ENCODE assay signal across 11 cellular contexts in genomic region chr17:48840441-48840840, GRCh38. TPM values are rescaled to one million over a fixed set of nuclear protein-coding genes. Genes with fewer than 3 reads are reported as not detected.
DNase-seq lines count a peak whose midpoint lies in the region; ATAC-seq and TF ChIP-seq lines count a peak whose summit lies in the region.
"Had no signal": no experiment of that assay in that cellular context is flagged by ENCODE, and none has a peak within 500 bp of the region (broad histone marks: within the 10 kb centered on the region; RNA-seq: fewer than 3 reads in every experiment).

No MANE protein-coding gene starts in this region.

- TF ChIP-seq POLR2A in body of pancreas (IDR thresholded peaks at IDR 0.05), result no peak

- WGBS in body of pancreas, 2 donors, result 75 to 78% methylated on average over 3 of the region's 3 CpGs

- H3K9me3 ChIP-seq in body of pancreas, result no peaks in the 10 kb centered on the region
- H3K9me3 ChIP-seq in thoracic aorta, result no peaks in the 10 kb centered on the region
- H3K9me3 ChIP-seq in BE2C, result no peaks in the 10 kb centered on the region

- H3K36me3 ChIP-seq in body of pancreas (replicated peaks in 1 of 2; ENCODE audit: insufficient read depth in 1 of 2, low read depth in 2 of 2) (peaks cover 0 to 7% of the 10 kb centered on the region in 2 donors), thoracic aorta (peaks cover 9% of the 10 kb centered on the region), BE2C (peaks cover 5% of the 10 kb centered on the region; the same call in 1 of the 2 replicates)

- H3K9me3 Mint-ChIP-seq in activated T-cell treated with anti-CD3 and anti-CD28 coated beads, Interleukin-2, amount 50 U/mL, for 72 hours, result no peaks in the 10 kb centered on the region
- H3K9me3 Mint-ChIP-seq in memory B cell, result no peaks in the 10 kb centered on the region
- H3K9me3 Mint-ChIP-seq: brain had no signal

- peaks cover 7% of the 10 kb centered on the region for H3K27me3 Mint-ChIP-seq in activated T-cell treated with anti-CD3 and anti-CD28 coated beads, Interleukin-2, amount 50 U/mL, for 72 hours (ENCODE audit: low read depth)
- H3K27me3 Mint-ChIP-seq in memory B cell, result no peaks in the 10 kb centered on the region
- H3K27me3 Mint-ChIP-seq: brain had no signal

- H3K27me3 ChIP-seq in body of pancreas (no peaks in the 10 kb centered on the region), thoracic aorta (replicated peaks; ENCODE audit: insufficient read depth) (no peaks in the 10 kb centered on the region), foreskin keratinocyte (no peaks in the 10 kb centered on the region), BE2C (no peaks in the 10 kb centered on the region)

- no peak for TF ChIP-seq CTCF in body of pancreas (IDR thresholded peaks at IDR 0.05)
- TF ChIP-seq CTCF in thoracic aorta (IDR thresholded peaks at IDR 0.05), result no peak
- no peak for TF ChIP-seq CTCF in foreskin keratinocyte (conservative IDR thresholded peaks at IDR 0.05)
- no peak for TF ChIP-seq CTCF in BE2C (IDR thresholded peaks at IDR 0.05; ENCODE audit: low read depth, low read length)

- no peak for ATAC-seq in activated T-cell treated with anti-CD3 and anti-CD28 coated beads, Interleukin-2, amount 50 U/mL, for 72 hours (replicated peaks in 1 of 2)
- ATAC-seq in body of pancreas (no peak), memory B cell (ENCODE audit: low read depth) (no peak), thoracic aorta (ENCODE audit: insufficient number of reproducible peaks, low FRiP score, low read depth) (no peak), foreskin keratinocyte (no peak)

- H3K27ac ChIP-seq in body of pancreas, result peak overlapping the region in 3 of 4 donors; percentile 32 to 83 (median 69)
- H3K27ac ChIP-seq in thoracic aorta, result peak overlapping the region; percentile 83 to 86
- no peak overlapping the region for H3K27ac ChIP-seq in foreskin keratinocyte

- H3K4me3 Mint-ChIP-seq in activated T-cell treated with anti-CD3 and anti-CD28 coated beads, Interleukin-2, amount 50 U/mL, for 72 hours, result peak overlapping the region; percentile 3 to 70
- peak overlapping the region; percentile 3 for H3K4me3 Mint-ChIP-seq in memory B cell

- H3K4me3 ChIP-seq in body of pancreas (no peak overlapping the region), thoracic aorta (peak overlapping the region; percentile 63), BE2C (ENCODE audit: low read depth, low read length) (no peak overlapping the region)

- peaks cover 77% of the 10 kb centered on the region for H3K4me1 Mint-ChIP-seq in activated T-cell treated with anti-CD3 and anti-CD28 coated beads, Interleukin-2, amount 50 U/mL, for 72 hours (ENCODE audit: low read depth)
- H3K4me1 Mint-ChIP-seq in memory B cell, result peaks cover 31% of the 10 kb centered on the region

- H3K27ac Mint-ChIP-seq in activated T-cell treated with anti-CD3 and anti-CD28 coated beads, Interleukin-2, amount 50 U/mL, for 72 hours, result no peak overlapping the region
- no peak overlapping the region for H3K27ac Mint-ChIP-seq in memory B cell

- no peak for DNase-seq in activated T-cell treated with anti-CD3 and anti-CD28 coated beads, Interleukin-2, amount 50 U/mL, for 72 hours
- DNase-seq in activated T-cell treated with anti-CD3 and anti-CD28 coated beads for 4 hours (no peak), body of pancreas (no peak), memory B cell (ENCODE audit: low spot score in 2 of 2) (no peak), thoracic aorta (ENCODE audit: low spot score) (no peak), foreskin keratinocyte (no peak), AML-193 (lab: John Stamatoyannopoulos, UW) (no peak), BE2C (no peak)
- DNase-seq: hippocampal formation, nucleus accumbens had no signal

- peaks cover 3 to 11% of the 10 kb centered on the region in 2 donors for H3K36me3 Mint-ChIP-seq in activated T-cell treated with anti-CD3 and anti-CD28 coated beads, Interleukin-2, amount 50 U/mL, for 72 hours (ENCODE audit: insufficient read depth in 2 of 2)
- peaks cover 11% of the 10 kb centered on the region for H3K36me3 Mint-ChIP-seq in memory B cell

- H3K4me1 ChIP-seq in body of pancreas (peaks cover 25% of the 10 kb centered on the region), thoracic aorta (ENCODE audit: control insufficient read depth in 1 of 2, low read depth in 2 of 2) (peaks cover 31 to 76% of the 10 kb centered on the region in 2 donors), foreskin keratinocyte (no peaks in the 10 kb centered on the region), BE2C (peaks cover 7% of the 10 kb centered on the region)

- intact Hi-C loops in body of pancreas (cut with DNase I), result no loop called here

RNA-seq across cellular contexts. Expression of gene CALCOCO2, which starts 9.6 kb away (rescaled TPM):
- total RNA-seq in activated T-cell treated with anti-CD3 and anti-CD28 coated beads, Interleukin-2, amount 50 U/mL, for 72 hours, result 100 to 1,000 TPM in 1 of 2 donors, 10 to 100 TPM in 1; 97.0 to 132 TPM
- total RNA-seq in body of pancreas (10 to 100 TPM; 62.8 to 69.9 TPM), thoracic aorta (100 to 1,000 TPM; 122 to 192 TPM), foreskin keratinocyte (55.4 and 58.8 TPM in 2 replicates)
- 25.5 and 27.9 TPM in 2 replicates for polyA plus RNA-seq in foreskin keratinocyte
- polyA plus RNA-seq in BE2C (2012; ENCODE audit: insufficient read depth, insufficient read length, low read depth), result 16.0 TPM

RNA-seq across cellular contexts. Expression of gene TTLL6, which starts 23.4 kb away (rescaled TPM):
- total RNA-seq in activated T-cell treated with anti-CD3 and anti-CD28 coated beads, Interleukin-2, amount 50 U/mL, for 72 hours, result not detected
- total RNA-seq in body of pancreas (under 1 TPM in 1 of 2 donors, not detected in 1; 0.26 TPM), thoracic aorta (not detected), foreskin keratinocyte (not detected in 2 replicates)
- not detected in 2 replicates for polyA plus RNA-seq in foreskin keratinocyte
- polyA plus RNA-seq in BE2C (2012; ENCODE audit: insufficient read depth, insufficient read length, low read depth), result not detected

RNA-seq across cellular contexts. Expression of gene ATP5MC1, which starts 52.1 kb away (rescaled TPM):
- total RNA-seq in activated T-cell treated with anti-CD3 and anti-CD28 coated beads, Interleukin-2, amount 50 U/mL, for 72 hours, result 10 to 100 TPM; 45.9 to 52.9 TPM
- total RNA-seq in body of pancreas (10 to 100 TPM in 1 of 2 donors, 1 to 10 TPM in 1; 8.2 to 16.9 TPM), thoracic aorta (10 to 100 TPM; 43.2 to 54.7 TPM), foreskin keratinocyte (152 and 158 TPM in 2 replicates)
- 355 and 358 TPM in 2 replicates for polyA plus RNA-seq in foreskin keratinocyte
- 351 TPM for polyA plus RNA-seq in BE2C (2012; ENCODE audit: insufficient read depth, insufficient read length, low read depth)
